Comparison of ENCODE assay signal across 1 cellular context in the genomic region with DNA sequence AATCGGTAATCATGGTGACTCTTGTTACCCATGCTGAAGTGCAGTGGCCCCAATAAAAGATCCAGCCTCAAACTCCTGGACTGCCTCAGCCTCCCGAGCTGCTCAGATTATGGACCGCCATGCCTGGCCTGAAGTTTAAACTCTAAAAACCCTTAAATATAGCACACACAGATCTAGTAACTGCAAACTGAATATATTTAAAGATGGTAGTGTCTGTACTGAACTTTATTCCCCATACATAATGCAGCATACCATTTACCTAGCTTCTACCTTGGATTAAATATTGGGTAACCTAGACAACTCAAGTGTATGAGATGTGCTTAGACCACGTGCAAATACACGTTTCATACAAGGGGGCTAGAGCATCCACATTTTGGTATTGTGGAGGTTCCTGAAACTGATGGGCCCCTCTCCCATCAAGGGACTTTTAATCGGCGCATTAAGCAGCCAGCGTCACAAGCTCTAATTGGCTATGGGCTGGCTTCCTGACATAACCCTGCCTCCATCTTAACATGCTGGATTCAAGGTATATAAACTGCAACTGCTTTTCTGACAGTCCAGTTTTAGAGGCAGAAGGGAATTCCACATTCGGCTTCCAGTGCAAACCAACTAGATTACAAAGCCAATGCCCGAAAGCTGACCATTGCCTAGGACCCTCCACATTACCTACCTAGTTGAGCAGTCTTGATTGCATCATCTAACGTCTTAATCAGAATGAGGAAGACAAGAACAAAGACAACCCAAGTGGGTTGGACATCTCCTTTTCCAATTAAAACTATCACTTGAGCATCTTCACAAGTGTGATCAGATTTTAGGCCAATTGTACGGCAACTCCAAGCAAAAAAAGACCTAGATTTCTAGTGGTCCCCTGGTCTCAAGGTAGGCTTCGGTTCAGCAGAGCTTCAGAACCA.
TF ChIP-seq lines count a peak whose summit lies in the region.

No MANE protein-coding gene starts in this region.

TF ChIP-seq in K562, 482 proteins besides CTCF, POLR2A, EP300 and RAD21 (continued from another document and continues in another):
- TF ChIP-seq MECOM (CRISPR knock-in tag; IDR thresholded peaks at IDR 0.05) (peak; percentile 49; the same call in 1 of the 2 replicates), JUND (IDR thresholded peaks at IDR 0.05; ENCODE audit: borderline replicate concordance, low read depth, low read length) (peak; percentile 62), JUND (tag; IDR thresholded peaks at IDR 0.05; ENCODE audit: borderline replicate concordance, low read depth, low read length) (no peak; the same call in 2 of the 3 replicates), ZNF384 (IDR thresholded peaks at IDR 0.05; ENCODE audit: low read depth, low read length) (no peak), MBD2 (IDR thresholded peaks at IDR 0.05; ENCODE audit: borderline replicate concordance, low read depth) (no peak), MBD1 (CRISPR knock-in tag; IDR thresholded peaks at IDR 0.05) (no peak), MEIS2 (IDR thresholded peaks at IDR 0.05; ENCODE audit: partially characterized antibody) (no peak), ZNF830 (CRISPR knock-in tag; IDR thresholded peaks at IDR 0.05) (peak; percentile 70; the same call in 1 of the 2 replicates), SRSF1 (IDR thresholded peaks at IDR 0.05; ENCODE audit: low read depth, low read length) (no peak), KLF16 (IDR thresholded peaks at IDR 0.05) (no peak), ZNF41 (CRISPR knock-in tag; conservative IDR thresholded peaks at IDR 0.05) (no peak), BMI1 (IDR thresholded peaks at IDR 0.05; ENCODE audit: low read length) (no peak), ZNF445 (CRISPR knock-in tag; IDR thresholded peaks at IDR 0.05; ENCODE audit: low read depth) (peak; percentile 77; the same call in 1 of the 2 replicates), HES1 (IDR thresholded peaks at IDR 0.05; ENCODE audit: low read depth) (no peak), TAF1 (IDR thresholded peaks at IDR 0.05; ENCODE audit: control insufficient read depth, extremely low read depth, insufficient read depth, low read length, severe bottlenecking) (no peak), E2F4 (CRISPR knock-in tag; IDR thresholded peaks at IDR 0.05; ENCODE audit: low read depth) (no peak), ZNF699 (CRISPR knock-in tag; IDR thresholded peaks at IDR 0.05; ENCODE audit: insufficient replicate concordance) (no peak), FOXK1 (CRISPR knock-in tag; IDR thresholded peaks at IDR 0.05; ENCODE audit: borderline replicate concordance) (peak; percentile 71), KDM5B (IDR thresholded peaks at IDR 0.05; ENCODE audit: insufficient replicate concordance, low read depth, low read length) (no peak), PHF20 (IDR thresholded peaks at IDR 0.05; ENCODE audit: partially characterized antibody) (no peak), CHAMP1 (IDR thresholded peaks at IDR 0.05) (no peak), HMG20A (CRISPR knock-in tag; conservative IDR thresholded peaks at IDR 0.05) (no peak; the same call in 1 of the 2 replicates), MLX (CRISPR knock-in tag; conservative IDR thresholded peaks at IDR 0.05) (peak in 1 of 2 experiments; percentile 40; a peak in 1 of 4 replicates), DIDO1 (tag; IDR thresholded peaks at IDR 0.05; ENCODE audit: low read depth) (no peak), ZNF184 (CRISPR knock-in tag; IDR thresholded peaks at IDR 0.05) (no peak), ID3 (CRISPR knock-in tag; IDR thresholded peaks at IDR 0.05) (no peak), ID3 (tag; IDR thresholded peaks at IDR 0.05) (no peak), PREB (CRISPR knock-in tag; IDR thresholded peaks at IDR 0.05) (no peak), POLR3A (IDR thresholded peaks at IDR 0.05; ENCODE audit: borderline replicate concordance, extremely low read depth, insufficient read depth, insufficient read length) (no peak), SFPQ (IDR thresholded peaks at IDR 0.05; ENCODE audit: low read depth, low read length) (no peak; the same call in 1 of the 2 replicates), KLF13 (tag; IDR thresholded peaks at IDR 0.05; ENCODE audit: borderline replicate concordance, low read depth) (no peak), ZNF696 (CRISPR knock-in tag; conservative IDR thresholded peaks at IDR 0.05) (no peak; the same call in 1 of the 2 replicates)
- TF ChIP-seq, protein P1, sequence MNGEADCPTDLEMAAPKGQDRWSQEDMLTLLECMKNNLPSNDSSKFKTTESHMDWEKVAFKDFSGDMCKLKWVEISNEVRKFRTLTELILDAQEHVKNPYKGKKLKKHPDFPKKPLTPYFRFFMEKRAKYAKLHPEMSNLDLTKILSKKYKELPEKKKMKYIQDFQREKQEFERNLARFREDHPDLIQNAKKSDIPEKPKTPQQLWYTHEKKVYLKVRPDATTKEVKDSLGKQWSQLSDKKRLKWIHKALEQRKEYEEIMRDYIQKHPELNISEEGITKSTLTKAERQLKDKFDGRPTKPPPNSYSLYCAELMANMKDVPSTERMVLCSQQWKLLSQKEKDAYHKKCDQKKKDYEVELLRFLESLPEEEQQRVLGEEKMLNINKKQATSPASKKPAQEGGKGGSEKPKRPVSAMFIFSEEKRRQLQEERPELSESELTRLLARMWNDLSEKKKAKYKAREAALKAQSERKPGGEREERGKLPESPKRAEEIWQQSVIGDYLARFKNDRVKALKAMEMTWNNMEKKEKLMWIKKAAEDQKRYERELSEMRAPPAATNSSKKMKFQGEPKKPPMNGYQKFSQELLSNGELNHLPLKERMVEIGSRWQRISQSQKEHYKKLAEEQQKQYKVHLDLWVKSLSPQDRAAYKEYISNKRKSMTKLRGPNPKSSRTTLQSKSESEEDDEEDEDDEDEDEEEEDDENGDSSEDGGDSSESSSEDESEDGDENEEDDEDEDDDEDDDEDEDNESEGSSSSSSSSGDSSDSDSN (IDR thresholded peaks at IDR 0.05; ENCODE audit: borderline replicate concordance in 1 of 2, low read depth in 2 of 2, low read length in 2 of 2) = no peak
- TF ChIP-seq, protein P2, sequence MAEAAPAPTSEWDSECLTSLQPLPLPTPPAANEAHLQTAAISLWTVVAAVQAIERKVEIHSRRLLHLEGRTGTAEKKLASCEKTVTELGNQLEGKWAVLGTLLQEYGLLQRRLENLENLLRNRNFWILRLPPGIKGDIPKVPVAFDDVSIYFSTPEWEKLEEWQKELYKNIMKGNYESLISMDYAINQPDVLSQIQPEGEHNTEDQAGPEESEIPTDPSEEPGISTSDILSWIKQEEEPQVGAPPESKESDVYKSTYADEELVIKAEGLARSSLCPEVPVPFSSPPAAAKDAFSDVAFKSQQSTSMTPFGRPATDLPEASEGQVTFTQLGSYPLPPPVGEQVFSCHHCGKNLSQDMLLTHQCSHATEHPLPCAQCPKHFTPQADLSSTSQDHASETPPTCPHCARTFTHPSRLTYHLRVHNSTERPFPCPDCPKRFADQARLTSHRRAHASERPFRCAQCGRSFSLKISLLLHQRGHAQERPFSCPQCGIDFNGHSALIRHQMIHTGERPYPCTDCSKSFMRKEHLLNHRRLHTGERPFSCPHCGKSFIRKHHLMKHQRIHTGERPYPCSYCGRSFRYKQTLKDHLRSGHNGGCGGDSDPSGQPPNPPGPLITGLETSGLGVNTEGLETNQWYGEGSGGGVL (CRISPR knock-in tag; IDR thresholded peaks at IDR 0.05) = no peak
- TF ChIP-seq, protein P3, sequence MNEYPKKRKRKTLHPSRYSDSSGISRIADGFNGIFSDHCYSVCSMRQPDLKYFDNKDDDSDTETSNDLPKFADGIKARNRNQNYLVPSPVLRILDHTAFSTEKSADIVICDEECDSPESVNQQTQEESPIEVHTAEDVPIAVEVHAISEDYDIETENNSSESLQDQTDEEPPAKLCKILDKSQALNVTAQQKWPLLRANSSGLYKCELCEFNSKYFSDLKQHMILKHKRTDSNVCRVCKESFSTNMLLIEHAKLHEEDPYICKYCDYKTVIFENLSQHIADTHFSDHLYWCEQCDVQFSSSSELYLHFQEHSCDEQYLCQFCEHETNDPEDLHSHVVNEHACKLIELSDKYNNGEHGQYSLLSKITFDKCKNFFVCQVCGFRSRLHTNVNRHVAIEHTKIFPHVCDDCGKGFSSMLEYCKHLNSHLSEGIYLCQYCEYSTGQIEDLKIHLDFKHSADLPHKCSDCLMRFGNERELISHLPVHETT (CRISPR knock-in tag; conservative IDR thresholded peaks at IDR 0.05 in 1 of 2, IDR thresholded peaks at IDR 0.05 in 1 of 2) = no peak
